In genomic region chr9:18976368-18977238, GRCh38 we compare ENCODE assay signal across 11 cellular contexts. TPM values are rescaled to one million over a fixed set of nuclear protein-coding genes. Genes with fewer than 3 reads are reported as not detected.
DNase-seq lines count a peak whose midpoint lies in the region; TF ChIP-seq lines count a peak whose summit lies in the region.
"Had no signal": no experiment of that assay in that cellular context is flagged by ENCODE, and none has a peak within 500 bp of the region (broad histone marks: within the 10 kb centered on the region; RNA-seq: fewer than 3 reads in every experiment).

No MANE protein-coding gene starts in this region.

- 28% methylated on average over 13 of the region's 13 CpGs for WGBS in prostate gland

- no peaks in the 10 kb centered on the region for H3K9me3 ChIP-seq in A673 (ENCODE audit: low read depth, low read length, poor library complexity, severe bottlenecking)
- H3K9me3 ChIP-seq in prostate gland, result no peaks in the 10 kb centered on the region

- POLR2A ChIA-PET in A673 (lab: Charles Lee; ENCODE audit: low non-redundant PET), result no interaction called here

- CTCF ChIA-PET in A673 (lab: Charles Lee), result no interaction called here

- no peak overlapping the region for H3K4me3 ChIP-seq in Jurkat, Clone E6-1 (ENCODE audit: low read length)
- no peak overlapping the region for H3K4me3 ChIP-seq in A673 (ENCODE audit: low read depth, low read length, poor library complexity, severe bottlenecking)
- no peak overlapping the region for H3K4me3 ChIP-seq in prostate gland

- H3K4me1 ChIP-seq in A673 (ENCODE audit: insufficient read depth, low read length, poor library complexity, severe bottlenecking), result no peaks in the 10 kb centered on the region
- peaks cover 4% of the 10 kb centered on the region for H3K4me1 ChIP-seq in prostate gland (replicated peaks)

- no peak for TF ChIP-seq POLR2A in prostate gland (IDR thresholded peaks at IDR 0.05)

- no peaks in the 10 kb centered on the region for H3K27me3 ChIP-seq in A673 (replicated peaks; ENCODE audit: insufficient read depth, low read depth, low read length, poor library complexity)
- H3K27me3 ChIP-seq in prostate gland (replicated peaks; ENCODE audit: insufficient read depth), result no peaks in the 10 kb centered on the region

- H3K36me3 ChIP-seq in A673 (ENCODE audit: insufficient read depth, low read length, poor library complexity, severe bottlenecking) (no peaks in the 10 kb centered on the region), prostate gland (no peaks in the 10 kb centered on the region)

- no TSS peak for BruUV-seq in A673 (replicated peaks; lab: Mats Ljungman, UMichigan)

- intact Hi-C loops in A673 (cut with micrococcal nuclease; ENCODE audit: unreplicated experiment) (no loop called here), prostate gland (cut with DNase I) (no loop called here)

- H3K27ac ChIP-seq in A673 (ENCODE audit: low read depth, low read length, poor library complexity, severe bottlenecking) (no peak overlapping the region), prostate gland (no peak overlapping the region)

- DNase-seq in AG08396 (ENCODE audit: low spot score), result peak; percentile 40
- peak; percentile 76 for DNase-seq in Jurkat, Clone E6-1 (ENCODE audit: low read depth, low spot score)
- DNase-seq in amniotic stem cell (lab: John Stamatoyannopoulos, UW), result peak; percentile 73
- DNase-seq in left kidney (ENCODE audit: low read depth, low spot score), result peak; percentile 58
- no peak for DNase-seq in stimulated activated CD4-positive, alpha-beta T cell treated with anti-CD3 and anti-CD28 coated beads, Interleukin-2, amount 100 ng/mL, for 24 hours
- no peak for DNase-seq in KG1 (lab: John Stamatoyannopoulos, UW)
- DNase-seq in A673 (ENCODE audit: low spot score), result no peak
- DNase-seq in prostate gland (ENCODE audit: low spot score), result no peak
- DNase-seq: activated naive CD4-positive, alpha-beta T cell treated with anti-CD3 and anti-CD28 coated beads, Interleukin-2, amount 10 ng/mL, durations not matched to agents 7 days and 5 days had no signal

- TF ChIP-seq CTCF in A673 (conservative IDR thresholded peaks at IDR 0.05; ENCODE audit: low read depth, low read length), result no peak
- TF ChIP-seq CTCF in prostate gland (IDR thresholded peaks at IDR 0.05), result no peak

RNA-seq across cellular contexts. Expression of gene SAXO1, which starts 56.4 kb away (rescaled TPM):
- polyA plus RNA-seq in Jurkat, Clone E6-1 (2012; ENCODE audit: insufficient read depth, insufficient read length), result not detected
- total RNA-seq in A673 (2021), result not detected in 2 replicates
- 1 to 10 TPM in 1 of 2 donors, under 1 TPM in 1; 0.36 to 6.1 TPM for total RNA-seq in prostate gland
- total RNA-seq: skeletal muscle tissue; T-helper 2 cell treated with Interferon-gamma antibody and Interleukin-4, amounts not matched to agents 100 ng/mL and 5 ng/mL, for 36 hours had no signal

Comparison
In these comparisons a context has a peak if more than half of its experiments do, and no peak if none do; other contexts are left out.
1. DNase-seq: peak in AG08396 (single experiment), Jurkat, Clone E6-1 (single experiment), amniotic stem cell (single experiment) and left kidney (single experiment); none in stimulated activated CD4-positive, alpha-beta T cell treated with anti-CD3 and anti-CD28 coated beads, Interleukin-2, amount 100 ng/mL, for 24 hours (0 of 2), KG1 (single experiment), A673 (single experiment) and prostate gland (single experiment).